In the genomic region with DNA sequence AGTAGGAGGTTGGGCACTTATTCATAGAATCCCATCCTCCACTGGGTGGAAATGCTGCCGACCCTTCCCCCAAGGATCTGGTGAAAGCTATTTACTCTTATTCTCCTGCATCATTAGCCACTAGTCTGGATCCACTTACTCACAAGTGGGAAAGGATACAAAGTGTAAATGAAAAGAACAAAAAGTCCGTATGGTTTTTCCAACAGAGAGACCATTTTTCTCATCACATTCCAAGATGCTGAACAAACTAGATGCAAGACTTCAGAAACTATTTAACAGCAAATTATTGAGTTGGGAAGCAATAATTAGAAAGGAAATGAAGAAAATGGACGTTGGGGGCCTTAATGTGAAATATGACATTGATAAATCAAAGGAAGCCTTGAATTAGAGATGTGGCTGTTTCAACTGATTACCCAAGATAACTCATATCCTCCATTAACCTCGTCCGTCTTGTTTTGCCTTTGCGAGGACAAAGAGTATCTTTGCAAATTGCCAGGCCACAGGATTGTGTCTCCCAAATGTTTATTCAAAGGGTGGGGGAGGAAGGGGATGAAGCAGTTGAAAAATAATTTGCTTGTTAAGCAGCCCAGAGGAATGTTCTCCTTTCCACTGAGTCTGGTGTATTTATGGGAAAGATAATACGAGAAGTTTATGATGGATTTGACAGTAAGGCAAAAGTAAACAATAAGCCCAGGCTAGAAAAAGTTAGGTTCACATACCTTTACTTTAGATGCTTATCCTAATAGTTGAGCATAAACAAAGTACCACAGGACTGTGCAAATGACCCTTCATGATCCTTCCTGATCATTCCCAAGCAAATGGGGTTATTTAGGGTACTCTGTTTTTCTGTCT, we compare ENCODE assay signal across 20 cellular contexts.
A peak's percentile ranks its signal among the peaks of the same experiment; 100 is the strongest.
DNase-seq lines count a peak whose midpoint lies in the region; ATAC-seq and TF ChIP-seq lines count a peak whose summit lies in the region.
"Had no signal": no experiment of that assay in that cellular context is flagged by ENCODE, and none has a peak within 500 bp of the region (broad histone marks: within the 10 kb centered on the region; RNA-seq: fewer than 3 reads in every experiment).

No MANE protein-coding gene starts in this region.

- no peaks in the 10 kb centered on the region for H3K9me2 ChIP-seq in hepatocyte (replicated peaks; ENCODE audit: insufficient read depth)

- CTCF ChIA-PET in BJ (lab: Yijun Ruan, JAX): interaction anchor here (1.4 kb wide), 1 partner anchor 18 kb away, joined by 3 read pairs; no protein-coding TSS in a partner anchor

- H3K9me3 ChIP-seq in body of pancreas: no peaks in the 10 kb centered on the region
- no peaks in the 10 kb centered on the region for H3K9me3 ChIP-seq in hepatocyte (ENCODE audit: low read depth)
- H3K9me3 ChIP-seq in sigmoid colon: no peaks in the 10 kb centered on the region
- H3K9me3 ChIP-seq: Caco-2, tibial artery had no signal

- ATAC-seq in body of pancreas (peak; percentile 42), GM19467 (IDR thresholded peaks at IDR 0.05; ENCODE audit: unreplicated experiment) (no peak)

- no peak overlapping the region for H2AFZ ChIP-seq in hepatocyte
- H2AFZ ChIP-seq: PC-9 had no signal

- no peaks in the 10 kb centered on the region for H3K79me2 ChIP-seq in hepatocyte

- POLR2A ChIA-PET in BJ (lab: Charles Lee): no interaction called here

- no peak for TF ChIP-seq POLR2A in body of pancreas (IDR thresholded peaks at IDR 0.05)
- TF ChIP-seq POLR2A in sigmoid colon (IDR thresholded peaks at IDR 0.05): no peak

- no peak overlapping the region for H3K4me2 ChIP-seq in hepatocyte
- H3K4me2 ChIP-seq: PC-9 had no signal

- WGBS in body of pancreas, 2 donors: 27 to 30% methylated on average over 7 of the region's 7 CpGs
- WGBS in hepatocyte (ENCODE audit: low lambda C conversion rate, missing lambda C conversion rate): 40% methylated on average over 7 of the region's 7 CpGs
- 31 to 50% methylated on average over 7 of the region's 7 CpGs for WGBS in sigmoid colon, 2 donors

- intact Hi-C loops in body of pancreas (cut with DNase I) (no loop called here), sigmoid colon (cut with DNase I) (no loop called here)

- H3K4me3 ChIP-seq in BJ (ENCODE audit: low read depth, low read length) (no peak overlapping the region), body of pancreas (no peak overlapping the region), hepatocyte (no peak overlapping the region), sigmoid colon (no peak overlapping the region)
- H3K4me3 ChIP-seq: PC-9, tibial artery had no signal

- no peak overlapping the region for H3K27ac ChIP-seq in body of pancreas
- peak overlapping the region; percentile 32 for H3K27ac ChIP-seq in hepatocyte
- H3K27ac ChIP-seq in sigmoid colon: peak overlapping the region; percentile 51 to 75 (median 66)
- H3K27ac ChIP-seq: PC-9, tibial artery had no signal

- H3K36me3 ChIP-seq in BJ (ENCODE audit: control insufficient read depth, insufficient read depth, low read length) (no peaks in the 10 kb centered on the region), body of pancreas (replicated peaks in 1 of 2; ENCODE audit: insufficient read depth in 1 of 2, low read depth in 2 of 2) (no peaks in the 10 kb centered on the region), hepatocyte (replicated peaks; ENCODE audit: insufficient read depth, low read depth) (no peaks in the 10 kb centered on the region), sigmoid colon (no peaks in the 10 kb centered on the region)
- H3K36me3 ChIP-seq: tibial artery had no signal

- H3K27me3 ChIP-seq in BJ (ENCODE audit: control insufficient read depth, insufficient read depth, low read length) (peaks cover 3% of the 10 kb centered on the region; the same call in 1 of the 2 replicates), body of pancreas (no peaks in the 10 kb centered on the region), hepatocyte (no peaks in the 10 kb centered on the region), sigmoid colon (no peaks in the 10 kb centered on the region)
- H3K27me3 ChIP-seq: tibial artery had no signal

- H4K20me1 ChIP-seq in hepatocyte (ENCODE audit: insufficient read depth, poor library complexity, severe bottlenecking): no peaks in the 10 kb centered on the region

- TF ChIP-seq EP300 in sigmoid colon (IDR thresholded peaks at IDR 0.05): peak in 1 of 4 donors; percentile 37

- TF ChIP-seq CTCF in BJ (IDR thresholded peaks at IDR 0.05; ENCODE audit: insufficient read depth, low read depth, low read length) (no peak), body of pancreas (IDR thresholded peaks at IDR 0.05) (no peak), hepatocyte (IDR thresholded peaks at IDR 0.05; ENCODE audit: poor library complexity) (no peak), sigmoid colon (IDR thresholded peaks at IDR 0.05) (no peak)

- H3K4me1 ChIP-seq in body of pancreas: no peaks in the 10 kb centered on the region
- H3K4me1 ChIP-seq in hepatocyte (ENCODE audit: insufficient read depth): peaks cover 10% of the 10 kb centered on the region
- peaks cover 0 to 41% (median 24%) of the 10 kb centered on the region in 4 donors for H3K4me1 ChIP-seq in sigmoid colon
- H3K4me1 ChIP-seq: tibial artery had no signal

- DNase-seq in BJ (ENCODE audit: low read depth) (peak; percentile 14), body of pancreas (peak in 1 of 4 donors; percentile 9), hepatocyte (ENCODE audit: low spot score) (no peak), sigmoid colon (no peak), activated T-cell treated with anti-CD3 and anti-CD28 coated beads for 4 hours (no peak), midbrain (lab: John Stamatoyannopoulos, UW) (no peak)
- DNase-seq in central memory CD4-positive, alpha-beta T cell: no peak
- DNase-seq: activated CD4-positive, alpha-beta memory T cell treated with anti-CD3 and anti-CD28 coated beads, Interleukin-2, amount 10 ng/mL, durations not matched to agents 7 days and 5 days; Caco-2; cortex of kidney; HCEC 1CT; hippocampal formation; naive B cell; NCI-H1930; NCI-H524 treated with DMSO at 0.1 percent for 48 hours; PC-9; stimulated activated CD4-positive, alpha-beta T cell treated with anti-CD3 and anti-CD28 coated beads, Interleukin-4, amount 100 ng/mL, for 1 hour; stimulated activated CD8-positive, alpha-beta memory T cell treated with anti-CD3 and anti-CD28 coated beads, Interleukin-4, amount 100 ng/mL, for 48 hours; tibial artery had no signal

Comparison
In these comparisons a context has a peak if more than half of its experiments do, and no peak if none do; other contexts are left out.
1. H3K27ac ChIP-seq: peak in hepatocyte (single experiment) and sigmoid colon (4 of 4); none in body of pancreas (0 of 4).